In the genomic region with DNA sequence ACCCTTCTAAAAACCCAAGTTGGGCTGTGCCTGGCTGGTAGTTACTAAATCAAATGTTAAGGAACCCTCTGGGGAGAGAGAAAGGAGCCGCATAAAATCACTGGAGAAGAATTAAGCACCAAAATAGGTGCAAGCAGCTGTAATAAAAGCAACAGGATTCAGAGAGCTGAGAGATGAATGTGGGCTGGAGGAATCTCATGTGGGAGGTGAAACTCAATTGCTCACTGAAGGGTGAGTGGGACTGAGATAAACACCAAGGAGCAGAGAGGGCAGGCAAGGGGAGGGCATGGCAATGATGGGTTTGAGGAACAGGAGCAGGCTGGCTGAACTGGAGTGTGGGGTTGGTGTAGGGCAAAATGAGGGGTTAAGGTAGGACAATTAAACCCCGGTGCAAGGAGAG, we compare ENCODE assay signal across 22 cellular contexts. TPM values are rescaled to one million over a fixed set of nuclear protein-coding genes. Genes with fewer than 3 reads are reported as not detected.
DNase-seq lines count a peak whose midpoint lies in the region; ATAC-seq, FAIRE-seq and TF ChIP-seq lines count a peak whose summit lies in the region.
"Had no signal": no experiment of that assay in that cellular context is flagged by ENCODE, and none has a peak within 500 bp of the region (broad histone marks: within the 10 kb centered on the region; RNA-seq: fewer than 3 reads in every experiment).

No MANE protein-coding gene starts in this region.

- no peaks in the 10 kb centered on the region for H3K36me3 Mint-ChIP-seq in activated CD4-positive, alpha-beta T cell treated with anti-CD3 and anti-CD28 coated beads for 36 hours (ENCODE audit: low read depth)
- H3K36me3 Mint-ChIP-seq in activated T-helper 2 cell treated with anti-CD3 and anti-CD28 coated beads, Interferon-gamma antibody, Interleukin-2, Interleukin-4, amounts not matched to agents 10 μg/mL and 5 μg/mL and 100 μg/mL, durations not matched to agents 14 hours and 24 hours and 36 hours (ENCODE audit: low read depth) = no peaks in the 10 kb centered on the region
- H3K36me3 Mint-ChIP-seq: activated naive CD4-positive, alpha-beta T cell treated with anti-CD3 and anti-CD28 coated beads, Interleukin-2, amount 50 U/mL, for 72 hours; CD8-positive, alpha-beta T cell; naive thymus-derived CD8-positive, alpha-beta T cell had no signal

- peaks cover 2% of the 10 kb centered on the region for H3K27me3 Mint-ChIP-seq in activated CD4-positive, alpha-beta T cell treated with anti-CD3 and anti-CD28 coated beads for 36 hours
- H3K27me3 Mint-ChIP-seq in activated T-helper 2 cell treated with anti-CD3 and anti-CD28 coated beads, Interferon-gamma antibody, Interleukin-2, Interleukin-4, amounts not matched to agents 10 μg/mL and 5 μg/mL and 100 μg/mL, durations not matched to agents 14 hours and 24 hours and 36 hours (ENCODE audit: low read depth) = peaks cover 3% of the 10 kb centered on the region

- POLR2A ChIA-PET in activated CD4-positive, alpha-beta T cell treated with anti-CD3 and anti-CD28 coated beads for 36 hours (lab: Charles Lee) = no interaction called here
- POLR2A ChIA-PET in GM10248 (lab: Yijun Ruan, JAX) = no interaction called here

- intact Hi-C loops in activated CD4-positive, alpha-beta T cell treated with anti-CD3 and anti-CD28 coated beads for 36 hours (cut with DNase I, micrococcal nuclease) = no loop called here
- intact Hi-C loops in activated T-helper 2 cell treated with anti-CD3 and anti-CD28 coated beads, Interferon-gamma antibody, Interleukin-2, Interleukin-4, amounts not matched to agents 10 μg/mL and 5 μg/mL and 100 μg/mL, durations not matched to agents 14 hours and 24 hours and 36 hours (cut with micrococcal nuclease) = loop anchor here (5.0 kb wide), 1 partner anchor 39 kb away; no protein-coding TSS in a partner anchor

- H3K27ac ChIP-seq in small intestine (ENCODE audit: low read depth in 1 of 2, low read length in 1 of 2) = no peak overlapping the region
- H3K27ac ChIP-seq: heart left ventricle, left lung, ovary, right lobe of liver, upper lobe of left lung had no signal

- DNase-seq in activated CD4-positive, alpha-beta T cell treated with anti-CD3 and anti-CD28 coated beads for 36 hours = peak; percentile 16
- no peak for DNase-seq in activated CD4-positive, alpha-beta T cell treated with anti-CD3 and anti-CD28 coated beads, Interleukin-2, amount 50 U/mL, for 1 hour
- DNase-seq in Ammon's horn (ENCODE audit: low spot score) = peak; percentile 14
- no peak for DNase-seq in activated T-helper 2 cell treated with anti-CD3 and anti-CD28 coated beads, Interferon-gamma antibody, Interleukin-2, Interleukin-4, amounts not matched to agents 10 μg/mL and 5 μg/mL and 100 μg/mL, durations not matched to agents 14 hours and 24 hours and 36 hours (ENCODE audit: low spot score)
- DNase-seq in left kidney (ENCODE audit: low read depth, low spot score) = peak; percentile 41
- no peak for DNase-seq in small intestine
- no peak for DNase-seq in GM10248 (ENCODE audit: extremely low spot score)
- no peak for DNase-seq in NCI-H1092 treated with DMSO at 0.1 percent for 48 hours (lab: John Stamatoyannopoulos, UW)
- DNase-seq: 8988T; CD8-positive, alpha-beta T cell; H7; heart left ventricle; left lung; naive thymus-derived CD8-positive, alpha-beta T cell; NCI-H1092; NCI-H187 treated with DMSO at 0.1 percent for 48 hours; NCI-H748 treated with DMSO at 0.1 percent for 48 hours; ovary; right lobe of liver; RPMI8226; upper lobe of left lung had no signal

- TF ChIP-seq CTCF in GM10248 (IDR thresholded peaks at IDR 0.05; ENCODE audit: control extremely low read depth, extremely low read depth, low read depth, missing control alignments) = no peak

- no peaks in the 10 kb centered on the region for H3K4me1 ChIP-seq in small intestine (ENCODE audit: control insufficient read depth in 2 of 2, insufficient read depth in 1 of 2, low read depth in 1 of 2, low read length in 1 of 2)
- H3K4me1 ChIP-seq: left lung, right lobe of liver, upper lobe of left lung had no signal

- H3K27me3 ChIP-seq in small intestine (ENCODE audit: control insufficient read depth in 2 of 2, insufficient read depth in 2 of 2, low read length in 2 of 2) = peaks cover 0 to 3% of the 10 kb centered on the region in 2 donors
- H3K27me3 ChIP-seq: heart left ventricle, left lung, ovary, right lobe of liver, upper lobe of left lung had no signal

- 93 to 100% (median 96%) methylated on average over 2 of the region's 2 CpGs for WGBS in small intestine, 3 donors

- no peak overlapping the region for H3K27ac Mint-ChIP-seq in activated CD4-positive, alpha-beta T cell treated with anti-CD3 and anti-CD28 coated beads for 36 hours
- H3K27ac Mint-ChIP-seq in activated T-helper 2 cell treated with anti-CD3 and anti-CD28 coated beads, Interferon-gamma antibody, Interleukin-2, Interleukin-4, amounts not matched to agents 10 μg/mL and 5 μg/mL and 100 μg/mL, durations not matched to agents 14 hours and 24 hours and 36 hours = peak overlapping the region; percentile 59
- H3K27ac Mint-ChIP-seq: activated naive CD4-positive, alpha-beta T cell treated with anti-CD3 and anti-CD28 coated beads, Interleukin-2, amount 50 U/mL, for 72 hours; CD8-positive, alpha-beta T cell; naive thymus-derived CD8-positive, alpha-beta T cell had no signal

- no peak overlapping the region for H3K4me3 Mint-ChIP-seq in activated CD4-positive, alpha-beta T cell treated with anti-CD3 and anti-CD28 coated beads for 36 hours
- no peak overlapping the region for H3K4me3 Mint-ChIP-seq in activated T-helper 2 cell treated with anti-CD3 and anti-CD28 coated beads, Interferon-gamma antibody, Interleukin-2, Interleukin-4, amounts not matched to agents 10 μg/mL and 5 μg/mL and 100 μg/mL, durations not matched to agents 14 hours and 24 hours and 36 hours (ENCODE audit: low read depth)
- H3K4me3 Mint-ChIP-seq: CD8-positive, alpha-beta T cell; naive thymus-derived CD8-positive, alpha-beta T cell had no signal

- no peak for FAIRE-seq in small intestine (lab: Jason Lieb, UNC)

- no peaks in the 10 kb centered on the region for H3K9me3 Mint-ChIP-seq in activated CD4-positive, alpha-beta T cell treated with anti-CD3 and anti-CD28 coated beads for 36 hours (ENCODE audit: low read depth)
- H3K9me3 Mint-ChIP-seq in activated T-helper 2 cell treated with anti-CD3 and anti-CD28 coated beads, Interferon-gamma antibody, Interleukin-2, Interleukin-4, amounts not matched to agents 10 μg/mL and 5 μg/mL and 100 μg/mL, durations not matched to agents 14 hours and 24 hours and 36 hours = no peaks in the 10 kb centered on the region
- H3K9me3 Mint-ChIP-seq: activated naive CD4-positive, alpha-beta T cell treated with anti-CD3 and anti-CD28 coated beads, Interleukin-2, amount 50 U/mL, for 72 hours; CD8-positive, alpha-beta T cell; naive thymus-derived CD8-positive, alpha-beta T cell had no signal

- no peak overlapping the region for H3K4me3 ChIP-seq in small intestine (ENCODE audit: low read depth in 1 of 2, low read length in 2 of 2)
- H3K4me3 ChIP-seq: heart left ventricle, left lung, ovary, right lobe of liver, upper lobe of left lung had no signal

- H3K4me1 Mint-ChIP-seq in activated CD4-positive, alpha-beta T cell treated with anti-CD3 and anti-CD28 coated beads for 36 hours = peaks cover 16% of the 10 kb centered on the region
- H3K4me1 Mint-ChIP-seq in activated T-helper 2 cell treated with anti-CD3 and anti-CD28 coated beads, Interferon-gamma antibody, Interleukin-2, Interleukin-4, amounts not matched to agents 10 μg/mL and 5 μg/mL and 100 μg/mL, durations not matched to agents 14 hours and 24 hours and 36 hours (ENCODE audit: low read depth) = peaks cover 32% of the 10 kb centered on the region

- no peaks in the 10 kb centered on the region for H3K36me3 ChIP-seq in small intestine (ENCODE audit: control insufficient read depth in 2 of 2, insufficient read depth in 2 of 2, low read length in 2 of 2)
- H3K36me3 ChIP-seq: heart left ventricle, left lung, ovary, right lobe of liver, upper lobe of left lung had no signal

- peak; percentile 27 for ATAC-seq in activated CD4-positive, alpha-beta T cell treated with anti-CD3 and anti-CD28 coated beads for 36 hours
- ATAC-seq: CD8-positive, alpha-beta T cell; heart left ventricle; left lung; naive thymus-derived CD8-positive, alpha-beta T cell; right lobe of liver had no signal

- CTCF ChIA-PET in activated CD4-positive, alpha-beta T cell treated with anti-CD3 and anti-CD28 coated beads for 36 hours (lab: Charles Lee) = interaction anchor here (0.6 to 1.6 kb wide), 4 partner anchors 9 to 255 kb away, joined by 3 to 5 read pairs (median 4); no protein-coding TSS in a partner anchor
- CTCF ChIA-PET in GM10248 (lab: Yijun Ruan, JAX) = no interaction called here

- H3K9me3 ChIP-seq in small intestine (ENCODE audit: control insufficient read depth, low read depth) = no peaks in the 10 kb centered on the region
- H3K9me3 ChIP-seq: heart left ventricle, left lung, ovary, right lobe of liver, upper lobe of left lung had no signal

RNA-seq across cellular contexts. Expression of a gene that starts 10.3 kb away (rescaled TPM):
- 1 to 10 TPM in 1 of 2 experiments, under 1 TPM in 1; 0.87 to 1.1 TPM for total RNA-seq in activated CD4-positive, alpha-beta T cell treated with anti-CD3 and anti-CD28 coated beads for 36 hours
- 1.8 and 2.0 TPM in 2 replicates for total RNA-seq in activated T-helper 2 cell treated with anti-CD3 and anti-CD28 coated beads, Interferon-gamma antibody, Interleukin-2, Interleukin-4, amounts not matched to agents 10 μg/mL and 5 μg/mL and 100 μg/mL, durations not matched to agents 14 hours and 24 hours and 36 hours
- polyA plus RNA-seq in small intestine = 1 to 10 TPM in 1 of 3 donors, under 1 TPM in 2; 0.45 to 1.3 (median 0.81) TPM
- total RNA-seq: H7 had no signal

Comparison
In these comparisons a context has a peak if more than half of its experiments do, and no peak if none do; other contexts are left out.
1. DNase-seq: peak in activated CD4-positive, alpha-beta T cell treated with anti-CD3 and anti-CD28 coated beads for 36 hours (single experiment), Ammon's horn (single experiment) and left kidney (single experiment); none in activated CD4-positive, alpha-beta T cell treated with anti-CD3 and anti-CD28 coated beads, Interleukin-2, amount 50 U/mL, for 1 hour (single experiment), activated T-helper 2 cell treated with anti-CD3 and anti-CD28 coated beads, Interferon-gamma antibody, Interleukin-2, Interleukin-4, amounts not matched to agents 10 μg/mL and 5 μg/mL and 100 μg/mL, durations not matched to agents 14 hours and 24 hours and 36 hours (single experiment), small intestine (single experiment), GM10248 (single experiment) and NCI-H1092 treated with DMSO at 0.1 percent for 48 hours (single experiment).